In the genomic region with DNA sequence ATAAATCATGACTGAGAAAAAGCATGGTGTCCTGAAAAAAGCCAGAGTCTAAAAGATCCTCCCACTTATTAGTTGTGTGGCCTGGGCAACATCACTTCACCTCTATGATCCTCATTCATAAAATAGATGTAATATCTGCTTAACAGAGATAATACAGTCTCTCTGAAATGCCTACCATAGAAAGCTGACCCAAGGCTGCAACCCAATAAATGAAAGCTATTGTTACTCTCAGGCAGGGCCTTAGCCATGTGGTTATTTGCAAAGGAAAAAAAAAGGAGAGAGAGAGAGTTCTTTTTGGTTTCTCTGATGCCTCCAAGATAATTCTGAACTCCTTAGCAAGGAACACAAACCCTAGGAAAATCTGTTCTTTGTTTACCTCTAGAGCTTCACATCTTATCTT, we compare ENCODE assay signal across 1 cellular context.
TF ChIP-seq lines count a peak whose summit lies in the region.

No MANE protein-coding gene starts in this region.

TF ChIP-seq in SK-N-SH treated with all-trans-retinoic acid at 6 μM for 48 hours, 23 proteins besides CTCF, POLR2A, EP300 and RAD21 (continued from another document):
- no peak for TF ChIP-seq ZC3H10 (CRISPR knock-in tag; IDR thresholded peaks at IDR 0.05)
- no peak for TF ChIP-seq PPARA (CRISPR knock-in tag; IDR thresholded peaks at IDR 0.05; ENCODE audit: borderline replicate concordance)
- TF ChIP-seq SNAI2 (CRISPR knock-in tag; IDR thresholded peaks at IDR 0.05), result no peak
- TF ChIP-seq ARNTL (CRISPR knock-in tag; IDR thresholded peaks at IDR 0.05; ENCODE audit: borderline replicate concordance, low read depth), result no peak
- TF ChIP-seq, protein P1, sequence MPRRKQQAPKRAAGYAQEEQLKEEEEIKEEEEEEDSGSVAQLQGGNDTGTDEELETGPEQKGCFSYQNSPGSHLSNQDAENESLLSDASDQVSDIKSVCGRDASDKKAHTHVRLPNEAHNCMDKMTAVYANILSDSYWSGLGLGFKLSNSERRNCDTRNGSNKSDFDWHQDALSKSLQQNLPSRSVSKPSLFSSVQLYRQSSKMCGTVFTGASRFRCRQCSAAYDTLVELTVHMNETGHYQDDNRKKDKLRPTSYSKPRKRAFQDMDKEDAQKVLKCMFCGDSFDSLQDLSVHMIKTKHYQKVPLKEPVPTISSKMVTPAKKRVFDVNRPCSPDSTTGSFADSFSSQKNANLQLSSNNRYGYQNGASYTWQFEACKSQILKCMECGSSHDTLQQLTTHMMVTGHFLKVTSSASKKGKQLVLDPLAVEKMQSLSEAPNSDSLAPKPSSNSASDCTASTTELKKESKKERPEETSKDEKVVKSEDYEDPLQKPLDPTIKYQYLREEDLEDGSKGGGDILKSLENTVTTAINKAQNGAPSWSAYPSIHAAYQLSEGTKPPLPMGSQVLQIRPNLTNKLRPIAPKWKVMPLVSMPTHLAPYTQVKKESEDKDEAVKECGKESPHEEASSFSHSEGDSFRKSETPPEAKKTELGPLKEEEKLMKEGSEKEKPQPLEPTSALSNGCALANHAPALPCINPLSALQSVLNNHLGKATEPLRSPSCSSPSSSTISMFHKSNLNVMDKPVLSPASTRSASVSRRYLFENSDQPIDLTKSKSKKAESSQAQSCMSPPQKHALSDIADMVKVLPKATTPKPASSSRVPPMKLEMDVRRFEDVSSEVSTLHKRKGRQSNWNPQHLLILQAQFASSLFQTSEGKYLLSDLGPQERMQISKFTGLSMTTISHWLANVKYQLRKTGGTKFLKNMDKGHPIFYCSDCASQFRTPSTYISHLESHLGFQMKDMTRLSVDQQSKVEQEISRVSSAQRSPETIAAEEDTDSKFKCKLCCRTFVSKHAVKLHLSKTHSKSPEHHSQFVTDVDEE (CRISPR knock-in tag; IDR thresholded peaks at IDR 0.05), result no peak
TF ChIP-seq in SK-N-SH treated with all-trans-retinoic acid at 6 μM for 48 hours: peak in this region for 0.
